ENCODE assay signal across 8 cellular contexts in the genomic region with DNA sequence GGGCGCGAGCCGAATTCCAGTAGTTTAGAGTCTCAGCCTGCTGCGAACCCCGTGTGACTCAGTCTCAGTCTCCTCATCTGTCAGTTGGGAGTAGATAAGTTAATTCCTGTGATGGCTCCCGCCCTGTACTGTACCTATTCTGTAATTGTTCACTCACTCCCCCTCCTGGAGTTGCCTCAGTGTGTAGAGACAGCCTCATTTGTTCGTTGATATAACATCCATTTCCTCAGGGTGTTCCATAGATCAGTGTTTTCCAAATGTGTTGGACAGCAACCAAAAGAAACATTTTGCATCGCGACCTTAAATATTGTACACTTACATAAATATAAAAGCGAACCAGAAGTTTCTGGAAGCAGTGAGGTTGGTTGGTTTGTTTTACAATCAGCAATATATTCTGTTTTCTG. TPM values are rescaled to one million over a fixed set of nuclear protein-coding genes. Genes with fewer than 3 reads are reported as not detected.
DNase-seq lines count a peak whose midpoint lies in the region; ATAC-seq and TF ChIP-seq lines count a peak whose summit lies in the region.

No MANE protein-coding gene starts in this region.

- in situ Hi-C loops in GM13976 (cut with MboI; ENCODE audit: low sequenced_read_pairs, unreplicated experiment) = no loop called here

- H3K4me3 ChIP-seq in CD8-positive, alpha-beta T cell (ENCODE audit: low read depth, low read length) = peak overlapping the region; percentile 57

- CTCF ChIA-PET in CD8-positive, alpha-beta T cell (lab: Charles Lee) = interaction anchor here (0.6 to 1.4 kb wide), 3 partner anchors 11 to 21 kb away, joined by 3 read pairs; no protein-coding TSS in a partner anchor
- CTCF ChIA-PET in MCF 10A (lab: Yijun Ruan, JAX) = interaction anchor here (0.6 to 2.1 kb wide), 2 partner anchors 63 to 175 kb away, joined by 3 to 9 read pairs; no protein-coding TSS in a partner anchor

- H3K9me3 ChIP-seq in CD8-positive, alpha-beta T cell (ENCODE audit: low read length) = no peaks in the 10 kb centered on the region

- H3K9me3 Mint-ChIP-seq in CD8-positive, alpha-beta T cell = no peaks in the 10 kb centered on the region
- H3K9me3 Mint-ChIP-seq in MCF 10A (ENCODE audit: unreplicated experiment) (no peaks in the 10 kb centered on the region), mesothelial cell of epicardium (no peaks in the 10 kb centered on the region)

- intact Hi-C loops in CD8-positive, alpha-beta T cell (cut with DNase I, micrococcal nuclease) = loop anchor here (1.0 to 10.0 kb wide), 7 partner anchors 27 to 836 kb away; a partner anchor contains a TSS
- intact Hi-C loops in MCF 10A (cut with micrococcal nuclease) = loop anchor here (1.0 to 2.0 kb wide), 3 partner anchors 26 to 38 kb away; a partner anchor contains a TSS

- no peak for ATAC-seq in CD8-positive, alpha-beta T cell
- ATAC-seq in HG03521 (IDR thresholded peaks at IDR 0.05; ENCODE audit: unreplicated experiment) (peak; percentile 0), HG03432 (IDR thresholded peaks at IDR 0.05; ENCODE audit: unreplicated experiment) (no peak)

- peaks cover 69% of the 10 kb centered on the region for H3K4me1 Mint-ChIP-seq in CD8-positive, alpha-beta T cell (ENCODE audit: low read depth)
- H3K4me1 Mint-ChIP-seq in MCF 10A (ENCODE audit: insufficient read depth, unreplicated experiment) (peaks cover 27% of the 10 kb centered on the region), mesothelial cell of epicardium (peaks cover 20% of the 10 kb centered on the region)

- peak overlapping the region; percentile 100 for H3K27ac Mint-ChIP-seq in CD8-positive, alpha-beta T cell
- peak overlapping the region; percentile 100 for H3K27ac Mint-ChIP-seq in MCF 10A (ENCODE audit: low read depth, unreplicated experiment)
- peak overlapping the region; percentile 99 for H3K27ac Mint-ChIP-seq in mesothelial cell of epicardium

- H3K27me3 ChIP-seq in CD8-positive, alpha-beta T cell (ENCODE audit: insufficient read depth, low read length) = no peaks in the 10 kb centered on the region

- H3K36me3 ChIP-seq in CD8-positive, alpha-beta T cell (ENCODE audit: insufficient read depth, low read length) = peaks cover 19% of the 10 kb centered on the region

- no TSS peak for BruUV-seq in MCF 10A (replicated peaks; lab: Mats Ljungman, UMichigan)

- DNase-seq in CD8-positive, alpha-beta T cell = no peak
- DNase-seq in MCF 10A (ENCODE audit: unreplicated experiment) (peak; percentile 91), mesothelial cell of epicardium (ENCODE audit: low spot score in 2 of 2, unreplicated experiment in 2 of 2) (no peak), GM13976 (ENCODE audit: low spot score) (no peak), amniotic stem cell (lab: John Stamatoyannopoulos, UW) (no peak), NCI-H1436 treated with DMSO at 0.1 percent for 48 hours (lab: John Stamatoyannopoulos, UW) (no peak)

- peaks cover 65% of the 10 kb centered on the region for H3K4me1 ChIP-seq in CD8-positive, alpha-beta T cell (ENCODE audit: insufficient read depth, low read length)

- H3K27ac ChIP-seq in CD8-positive, alpha-beta T cell (ENCODE audit: low read depth, low read length) = peak overlapping the region; percentile 98

- POLR2A ChIA-PET in CD8-positive, alpha-beta T cell (lab: Charles Lee) = interaction anchor here (1.2 to 2.4 kb wide), 11 partner anchors 8 to 757 kb away, joined by 4 to 30 read pairs (median 7); a partner anchor contains a TSS
- POLR2A ChIA-PET in MCF 10A (lab: Yijun Ruan, JAX) = interaction anchor here (0.6 to 2.9 kb wide), 24 partner anchors 10 to 965 kb away, joined by 3 to 63 read pairs (median 8); a partner anchor contains a TSS

- TF ChIP-seq CTCF in CD8-positive, alpha-beta T cell (IDR thresholded peaks at IDR 0.05) = no peak
- TF ChIP-seq CTCF in MCF 10A (IDR thresholded peaks at IDR 0.05; ENCODE audit: unreplicated experiment) (no peak), mesothelial cell of epicardium (IDR thresholded peaks at IDR 0.05; ENCODE audit: unreplicated experiment) (no peak), GM13976 (IDR thresholded peaks at IDR 0.05; ENCODE audit: borderline replicate concordance, control extremely low read depth, extremely low read depth, insufficient read depth, missing control alignments) (no peak)

- peak overlapping the region; percentile 88 for H3K4me3 Mint-ChIP-seq in CD8-positive, alpha-beta T cell
- H3K4me3 Mint-ChIP-seq in MCF 10A (ENCODE audit: unreplicated experiment) (peak overlapping the region; percentile 100), mesothelial cell of epicardium (peak overlapping the region; percentile 91)

- H3K27me3 Mint-ChIP-seq in CD8-positive, alpha-beta T cell (ENCODE audit: low read depth) = no peaks in the 10 kb centered on the region
- H3K27me3 Mint-ChIP-seq in MCF 10A (ENCODE audit: insufficient read depth, unreplicated experiment) (no peaks in the 10 kb centered on the region), mesothelial cell of epicardium (ENCODE audit: low read depth) (no peaks in the 10 kb centered on the region)

- peaks cover 49% of the 10 kb centered on the region for H3K36me3 Mint-ChIP-seq in CD8-positive, alpha-beta T cell
- H3K36me3 Mint-ChIP-seq in MCF 10A (ENCODE audit: insufficient read depth, unreplicated experiment) = peaks cover 32% of the 10 kb centered on the region
- peaks cover 10% of the 10 kb centered on the region for H3K36me3 Mint-ChIP-seq in mesothelial cell of epicardium

RNA-seq across cellular contexts. Expression of a gene that starts 0.7 kb away (rescaled TPM):
- 10 to 100 TPM; 32.9 to 37.9 TPM for total RNA-seq in CD8-positive, alpha-beta T cell
- total RNA-seq in MCF 10A (2022) (66.7 and 78.5 TPM in 2 replicates), mesothelial cell of epicardium (28.7 to 30.2 TPM (median 29.4 TPM) in 3 replicates)

RNA-seq across cellular contexts. Expression of a gene that starts 26.1 kb away (rescaled TPM):
- total RNA-seq in CD8-positive, alpha-beta T cell = 10 to 100 TPM; 13.4 to 14.2 TPM
- total RNA-seq in MCF 10A (2022) (67.6 and 85.1 TPM in 2 replicates), mesothelial cell of epicardium (49.1 to 50.2 TPM (median 49.4 TPM) in 3 replicates)

RNA-seq across cellular contexts. Expression of a gene that starts 26.5 kb away (rescaled TPM):
- 10 to 100 TPM; 56.8 to 64.3 TPM for total RNA-seq in CD8-positive, alpha-beta T cell
- total RNA-seq in MCF 10A (2022) (75.7 and 91.8 TPM in 2 replicates), mesothelial cell of epicardium (48.0 to 49.6 TPM (median 48.4 TPM) in 3 replicates)

RNA-seq across cellular contexts. Expression of a gene that starts 51.0 kb away (rescaled TPM):
- total RNA-seq in CD8-positive, alpha-beta T cell = not detected
- total RNA-seq in MCF 10A (2022) (not detected in 2 replicates), mesothelial cell of epicardium (not detected in 3 replicates)
